ENCODE assay signal across 22 cellular contexts in genomic region chr7:158532093-158532627, GRCh38. TPM values are rescaled to one million over a fixed set of nuclear protein-coding genes. Genes with fewer than 3 reads are reported as not detected.
"Had no signal": no experiment of that assay in that cellular context is flagged by ENCODE, and none has a peak within 500 bp of the region (broad histone marks: within the 10 kb centered on the region; RNA-seq: fewer than 3 reads in every experiment).

No MANE protein-coding gene starts in this region.

- H3K4me1 ChIP-seq: prostate gland, right atrium auricular region, thyroid gland, vagina had no signal

- H3K9me3 ChIP-seq: mucosa of descending colon, prostate gland, right atrium auricular region, stomach, thyroid gland, vagina had no signal

- ATAC-seq: mucosa of descending colon; natural killer cell treated with Interleukin-12 subunit alpha and Interleukin-12 subunit beta and Interleukin-15 and Interleukin-18, amount 100 ng/mL, for 72 hours; sciatic nerve had no signal

- H3K27ac ChIP-seq: prostate gland, right atrium auricular region, stomach, thyroid gland, vagina had no signal

- H3K36me3 ChIP-seq: prostate gland, right atrium auricular region, stomach, thyroid gland, vagina had no signal

- H3K4me2 ChIP-seq: smooth muscle cell had no signal

- H3K27me3 ChIP-seq: dorsolateral prefrontal cortex, right atrium auricular region, thyroid gland, vagina had no signal

- H3K4me3 ChIP-seq: dorsolateral prefrontal cortex, mucosa of descending colon, prostate gland, right atrium auricular region, smooth muscle cell, stomach, thyroid gland, vagina had no signal

- DNase-seq: effector CD4-positive, alpha-beta T cell; mesenchymal stem cell; mucosa of descending colon; naive B cell; stimulated activated CD4-positive, alpha-beta T cell treated with anti-CD3 and anti-CD28 coated beads, Interleukin-12 subunit alpha, Interleukin-12 subunit beta, amount 100 ng/mL, for 4 hours; stimulated activated CD4-positive, alpha-beta T cell treated with anti-CD3 and anti-CD28 coated beads, Interleukin-1b, Interleukin-23, amount 100 ng/mL, for 48 hours; stimulated activated CD4-positive, alpha-beta T cell treated with anti-CD3 and anti-CD28 coated beads, Interleukin-4, amount 100 ng/mL, for 1 hour; stimulated activated CD8-positive, alpha-beta memory T cell treated with anti-CD3 and anti-CD28 coated beads, Interleukin-4, amount 100 ng/mL, for 48 hours; stimulated activated naive CD4-positive, alpha-beta T cell treated with Interleukin-2 at 50 U/mL for 16 hours; stomach; trophoblast cell had no signal

- FAIRE-seq: frontal cortex, keratinocyte had no signal

RNA-seq across cellular contexts. Expression of gene PTPRN2, which starts 55.5 kb away (rescaled TPM):
- total RNA-seq: fibroblast of villous mesenchyme had no signal
- polyA plus RNA-seq: keratinocyte had no signal
